10 cellular contexts compared by ENCODE assay signal in the genomic region with DNA sequence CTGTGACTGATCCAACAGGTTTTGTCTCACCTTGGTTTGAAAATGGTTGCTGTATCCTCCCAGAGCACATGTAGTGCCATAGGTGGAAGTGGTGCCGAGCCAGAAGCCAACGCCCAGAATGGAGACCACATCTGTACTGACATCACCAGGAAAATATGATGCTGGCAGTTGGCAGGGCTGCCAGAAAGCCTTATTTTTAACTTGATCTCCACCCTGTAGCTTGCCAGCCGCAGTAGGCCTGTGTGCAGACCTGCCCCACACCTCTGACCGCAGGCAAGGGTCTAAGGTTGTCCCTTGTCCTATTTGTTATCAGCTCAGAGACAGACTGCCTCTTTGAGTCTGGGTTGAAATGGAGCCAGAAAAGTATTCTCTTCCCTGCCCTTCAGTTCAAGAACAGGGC.
A peak's percentile ranks its signal among the peaks of the same experiment; 100 is the strongest.
DNase-seq lines count a peak whose midpoint lies in the region; ATAC-seq and TF ChIP-seq lines count a peak whose summit lies in the region.
"Had no signal": no experiment of that assay in that cellular context is flagged by ENCODE, and none has a peak within 500 bp of the region (broad histone marks: within the 10 kb centered on the region; RNA-seq: fewer than 3 reads in every experiment).

No MANE protein-coding gene starts in this region.

- H2AFZ ChIP-seq in smooth muscle cell (ENCODE audit: low read depth) = no peak overlapping the region

- POLR2A ChIA-PET in activated CD8-positive, alpha-beta T cell treated with anti-CD3 and anti-CD28 coated beads for 36 hours (lab: Charles Lee) = interaction anchor here (0.6 to 3.5 kb wide), 3 partner anchors 24 to 41 kb away, joined by 3 to 26 read pairs (median 3); no protein-coding TSS in a partner anchor

- H3K27me3 Mint-ChIP-seq in activated CD8-positive, alpha-beta T cell treated with anti-CD3 and anti-CD28 coated beads for 36 hours = no peaks in the 10 kb centered on the region
- H3K27me3 Mint-ChIP-seq: activated B cell treated with CpG ODN at 0.5 μM for 24 hours had no signal

- CTCF ChIA-PET in activated CD8-positive, alpha-beta T cell treated with anti-CD3 and anti-CD28 coated beads for 36 hours (lab: Charles Lee) = interaction anchor here (2.7 kb wide), 1 partner anchor 29 kb away, joined by 9 read pairs; no protein-coding TSS in a partner anchor

- H3K36me3 ChIP-seq in left ventricle myocardium inferior (peaks cover 15% of the 10 kb centered on the region), smooth muscle cell (ENCODE audit: low read depth) (no peaks in the 10 kb centered on the region)

- H3K9ac ChIP-seq in smooth muscle cell (ENCODE audit: low read depth) = no peak overlapping the region

- H3F3A ChIP-seq in smooth muscle cell (ENCODE audit: low read depth) = peaks cover 27% of the 10 kb centered on the region

- 88% methylated on average over 4 of the region's 4 CpGs for WGBS in smooth muscle cell (ENCODE audit: low lambda C conversion rate)

- H3K27ac ChIP-seq in left ventricle myocardium inferior (replicated peaks) (peak overlapping the region; percentile 80), smooth muscle cell (ENCODE audit: low read depth) (peak overlapping the region; percentile 57)

- H3K4me3 ChIP-seq in left ventricle myocardium inferior (peak overlapping the region; percentile 14), smooth muscle cell (no peak overlapping the region)

- H3K9me3 Mint-ChIP-seq in activated CD8-positive, alpha-beta T cell treated with anti-CD3 and anti-CD28 coated beads for 36 hours = no peaks in the 10 kb centered on the region
- H3K9me3 Mint-ChIP-seq: activated B cell treated with CpG ODN at 0.5 μM for 24 hours had no signal

- H3K36me3 Mint-ChIP-seq in activated CD8-positive, alpha-beta T cell treated with anti-CD3 and anti-CD28 coated beads for 36 hours (ENCODE audit: low read depth) = peaks cover 40% of the 10 kb centered on the region

- no peaks in the 10 kb centered on the region for H3K9me3 ChIP-seq in left ventricle myocardium inferior (replicated peaks)
- no peaks in the 10 kb centered on the region for H3K9me3 ChIP-seq in smooth muscle cell (replicated peaks; ENCODE audit: low read depth)

- H3K4me2 ChIP-seq in smooth muscle cell = no peak overlapping the region

- intact Hi-C loops in activated CD8-positive, alpha-beta T cell treated with anti-CD3 and anti-CD28 coated beads for 36 hours (cut with micrococcal nuclease) = no loop called here
- intact Hi-C loops in left ventricle myocardium inferior (cut with micrococcal nuclease) = no loop called here

- TF ChIP-seq CTCF in activated CD8-positive, alpha-beta T cell treated with anti-CD3 and anti-CD28 coated beads for 36 hours (IDR thresholded peaks at IDR 0.05) = no peak
- TF ChIP-seq CTCF in left ventricle myocardium inferior (IDR thresholded peaks at IDR 0.05; ENCODE audit: borderline replicate concordance) (no peak), smooth muscle cell (IDR thresholded peaks at IDR 0.05; ENCODE audit: borderline replicate concordance, insufficient read depth, poor library complexity, severe bottlenecking) (no peak)

- no peaks in the 10 kb centered on the region for H3K27me3 ChIP-seq in left ventricle myocardium inferior (ENCODE audit: low read depth)
- H3K27me3 ChIP-seq in smooth muscle cell (ENCODE audit: low read depth) = no peaks in the 10 kb centered on the region

- H3K79me2 ChIP-seq in smooth muscle cell (ENCODE audit: low read depth) = peaks cover 100% of the 10 kb centered on the region

- DNase-seq in H4 (ENCODE audit: low spot score) (peak; percentile 74), left ventricle myocardium inferior (peak; percentile 70), smooth muscle cell (lab: John Stamatoyannopoulos, UW; ENCODE audit: unreplicated experiment) (no peak), D341Med (ENCODE audit: low spot score) (no peak), HT-29 (ENCODE audit: low spot score) (no peak)
- DNase-seq in activated CD8-positive, alpha-beta T cell treated with anti-CD3 and anti-CD28 coated beads for 36 hours = peak; percentile 61
- DNase-seq: activated B cell treated with CpG ODN at 0.5 μM for 24 hours, NCI-H1930 had no signal

- peaks cover 99% of the 10 kb centered on the region for H3K4me1 Mint-ChIP-seq in activated CD8-positive, alpha-beta T cell treated with anti-CD3 and anti-CD28 coated beads for 36 hours (ENCODE audit: low read depth)

- ATAC-seq in activated CD8-positive, alpha-beta T cell treated with anti-CD3 and anti-CD28 coated beads for 36 hours = peak; percentile 16
- ATAC-seq in GM21381 (IDR thresholded peaks at IDR 0.05; ENCODE audit: unreplicated experiment) = no peak
- ATAC-seq in HG03280 (IDR thresholded peaks at IDR 0.05; ENCODE audit: unreplicated experiment) = no peak

- H3K4me3 Mint-ChIP-seq in activated CD8-positive, alpha-beta T cell treated with anti-CD3 and anti-CD28 coated beads for 36 hours = no peak overlapping the region
- H3K4me3 Mint-ChIP-seq: activated B cell treated with CpG ODN at 0.5 μM for 24 hours had no signal

- H4K20me1 ChIP-seq in smooth muscle cell (ENCODE audit: low read depth) = peaks cover 98% of the 10 kb centered on the region

- H3K4me1 ChIP-seq in left ventricle myocardium inferior (peaks cover 100% of the 10 kb centered on the region), smooth muscle cell (ENCODE audit: low read depth) (peaks cover 8% of the 10 kb centered on the region)

- H3K27ac Mint-ChIP-seq in activated CD8-positive, alpha-beta T cell treated with anti-CD3 and anti-CD28 coated beads for 36 hours = peak overlapping the region; percentile 87
- H3K27ac Mint-ChIP-seq: activated B cell treated with CpG ODN at 0.5 μM for 24 hours had no signal

Comparison
In these comparisons a context has a peak if more than half of its experiments do, and no peak if none do; other contexts are left out.
1. DNase-seq: peak in H4 (single experiment), activated CD8-positive, alpha-beta T cell treated with anti-CD3 and anti-CD28 coated beads for 36 hours (single experiment) and left ventricle myocardium inferior (single experiment); none in smooth muscle cell (single experiment), D341Med (single experiment) and HT-29 (single experiment).